ENCODE assay signal across 13 cellular contexts in genomic region chr16:88527937-88528743, GRCh38.
"Had no signal": no experiment of that assay in that cellular context is flagged by ENCODE, and none has a peak within 500 bp of the region (broad histone marks: within the 10 kb centered on the region; RNA-seq: fewer than 3 reads in every experiment).

No MANE protein-coding gene starts in this region.

- H3K27ac ChIP-seq: brain microvascular endothelial cell, esophagus muscularis mucosa, tibial artery had no signal

- H3K4me3 Mint-ChIP-seq: activated T-helper 17 cell treated with anti-CD3 and anti-CD28 coated beads, Interleukin-2, amount 50 U/mL, for 72 hours; memory B cell; nephron progenitor cell; stimulated activated naive CD8-positive, alpha-beta T cell treated with anti-CD3 and anti-CD28 coated beads, Interleukin-15, Interleukin-2, amounts not matched to agents 100 ng/mL and 50 ng/mL, for 24 hours had no signal

- H3K9me3 ChIP-seq: esophagus muscularis mucosa, mucosa of descending colon, spleen, tibial artery had no signal

- H3K36me3 ChIP-seq: brain microvascular endothelial cell had no signal

- H3K4me3 ChIP-seq: esophagus muscularis mucosa, mucosa of descending colon, tibial artery had no signal

- H3K27me3 Mint-ChIP-seq: activated T-helper 17 cell treated with anti-CD3 and anti-CD28 coated beads, Interleukin-2, amount 50 U/mL, for 72 hours; memory B cell; progenitor cell of endocrine pancreas; stimulated activated naive CD8-positive, alpha-beta T cell treated with anti-CD3 and anti-CD28 coated beads, Interleukin-15, Interleukin-2, amounts not matched to agents 100 ng/mL and 50 ng/mL, for 24 hours had no signal

- FAIRE-seq: frontal cortex had no signal

- DNase-seq: occipital lobe, tibial artery had no signal

- H3K4me1 Mint-ChIP-seq: activated T-helper 17 cell treated with anti-CD3 and anti-CD28 coated beads, Interleukin-2, amount 50 U/mL, for 72 hours had no signal

- H3K36me3 Mint-ChIP-seq: activated naive CD4-positive, alpha-beta T cell treated with anti-CD3 and anti-CD28 coated beads, Interleukin-2, amount 50 U/mL, for 72 hours; memory B cell had no signal

- H3K9me3 Mint-ChIP-seq: activated naive CD4-positive, alpha-beta T cell treated with anti-CD3 and anti-CD28 coated beads, Interleukin-2, amount 50 U/mL, for 72 hours; activated T-helper 17 cell treated with anti-CD3 and anti-CD28 coated beads, Interleukin-2, amount 50 U/mL, for 72 hours; memory B cell; nephron progenitor cell; stimulated activated naive CD8-positive, alpha-beta T cell treated with anti-CD3 and anti-CD28 coated beads, Interleukin-15, Interleukin-2, amounts not matched to agents 100 ng/mL and 50 ng/mL, for 24 hours had no signal

- H3K27ac Mint-ChIP-seq: activated T-helper 17 cell treated with anti-CD3 and anti-CD28 coated beads, Interleukin-2, amount 50 U/mL, for 72 hours; nephron progenitor cell had no signal

- H3K27me3 ChIP-seq: brain microvascular endothelial cell had no signal
